Comparison of ENCODE assay signal across 2 cellular contexts in the genomic region with DNA sequence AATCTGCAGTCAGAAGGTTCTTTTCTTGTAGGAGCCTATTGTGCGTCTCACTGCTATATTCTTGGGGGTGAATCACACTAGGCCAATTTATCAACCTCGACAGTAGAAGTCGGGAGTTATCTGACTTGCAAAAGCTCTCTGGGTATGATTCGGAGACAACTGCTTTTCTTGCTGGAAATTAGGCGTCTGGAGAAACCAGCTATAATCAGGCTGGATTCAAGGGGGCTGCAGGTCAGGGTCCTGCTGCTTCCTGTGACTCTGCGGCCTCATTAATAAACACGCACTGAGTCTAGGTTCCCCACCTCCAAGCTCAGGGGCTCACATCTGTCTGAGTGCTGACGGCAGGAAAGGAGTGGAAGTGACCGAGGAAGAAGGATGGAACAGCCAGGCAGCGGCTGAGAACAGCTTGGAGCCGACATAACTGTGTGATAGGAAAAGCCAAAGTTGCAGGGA.
TF ChIP-seq lines count a peak whose summit lies in the region.

No MANE protein-coding gene starts in this region.

TF ChIP-seq in IMR-90, 13 proteins besides CTCF, POLR2A, EP300 and RAD21:
- TF ChIP-seq MXI1 (IDR thresholded peaks at IDR 0.05; ENCODE audit: borderline replicate concordance, low read depth, low read length): no peak
- no peak for TF ChIP-seq RCOR1 (IDR thresholded peaks at IDR 0.05; ENCODE audit: insufficient replicate concordance, low read length)
- peak; percentile 23; the same call in 1 of the 2 replicates for TF ChIP-seq FOS (IDR thresholded peaks at IDR 0.05; ENCODE audit: low read depth, low read length)

TF ChIP-seq in H1, 55 proteins besides CTCF, POLR2A, EP300 and RAD21:
- no peak for TF ChIP-seq HDAC2 (IDR thresholded peaks at IDR 0.05; ENCODE audit: borderline replicate concordance in 1 of 2, low read depth in 2 of 2, low read length in 2 of 2)
- TF ChIP-seq TBP (IDR thresholded peaks at IDR 0.05; ENCODE audit: low read depth, low read length): no peak
- no peak for TF ChIP-seq YY1 (IDR thresholded peaks at IDR 0.05; ENCODE audit: low read depth, low read length)
- no peak for TF ChIP-seq RFX5 (IDR thresholded peaks at IDR 0.05; ENCODE audit: borderline replicate concordance, low read depth, low read length)
- TF ChIP-seq SUZ12 (IDR thresholded peaks at IDR 0.05; ENCODE audit: low read length): no peak
- no peak for TF ChIP-seq MAFK (IDR thresholded peaks at IDR 0.05; ENCODE audit: low read depth, low read length)
- no peak for TF ChIP-seq JUN (IDR thresholded peaks at IDR 0.05; ENCODE audit: low read depth, low read length)
- TF ChIP-seq SP4 (IDR thresholded peaks at IDR 0.05; ENCODE audit: low read length): no peak
- TF ChIP-seq RXRA (IDR thresholded peaks at IDR 0.05; ENCODE audit: insufficient read depth, low read depth, low read length): no peak
TF ChIP-seq in H1: peak in this region for 0.
